5 cellular contexts compared by ENCODE assay signal in the genomic region with DNA sequence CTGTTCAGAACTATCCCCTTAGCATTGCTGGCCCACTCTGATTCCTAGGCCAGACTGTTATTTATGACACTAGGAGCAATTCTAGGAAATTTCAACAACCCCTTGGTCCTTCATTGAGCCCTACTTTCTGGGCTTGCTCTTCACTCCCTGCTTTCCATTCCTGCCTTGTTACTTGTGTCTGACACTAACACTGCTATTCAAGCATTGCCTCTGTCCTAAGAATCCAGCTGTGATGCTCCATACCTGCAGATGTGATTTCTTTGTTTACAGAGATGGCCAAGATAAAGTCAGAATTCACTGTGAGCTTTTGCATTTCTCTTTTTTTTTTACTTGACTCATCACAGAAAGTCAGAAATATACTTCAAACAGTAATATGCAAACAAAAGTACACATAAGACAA.
"Had no signal": no experiment of that assay in that cellular context is flagged by ENCODE, and none has a peak within 500 bp of the region (broad histone marks: within the 10 kb centered on the region; RNA-seq: fewer than 3 reads in every experiment).

No MANE protein-coding gene starts in this region.

- H3K27ac Mint-ChIP-seq: GM23338, H9 had no signal

- H3K4me3 Mint-ChIP-seq: GM23338, H9 had no signal

- H3K9me3 Mint-ChIP-seq: GM23338, H9 had no signal

- H2AFZ ChIP-seq: GM23338 had no signal

- H3K4me3 ChIP-seq: GM23338, K562 had no signal

- H3K4me2 ChIP-seq: GM23338 had no signal

- DNase-seq: H9, HCEC 1CT, IMR-90 had no signal

- ATAC-seq: GM23338, K562 had no signal
